Comparison of ENCODE assay signal across 1 cellular context in genomic region chr14:32085182-32085844, GRCh38.
TF ChIP-seq lines count a peak whose summit lies in the region.

No MANE protein-coding gene starts in this region.

TF ChIP-seq in HepG2, 621 proteins besides CTCF, POLR2A, EP300 and RAD21 (continues in another document):
- TF ChIP-seq ZNF34 (CRISPR knock-in tag; IDR thresholded peaks at IDR 0.05; ENCODE audit: borderline replicate concordance), result no peak
- no peak for TF ChIP-seq ERF (CRISPR knock-in tag; IDR thresholded peaks at IDR 0.05)
- no peak for TF ChIP-seq ZNF563 (CRISPR knock-in tag; IDR thresholded peaks at IDR 0.05)
- TF ChIP-seq FOXP4 (CRISPR knock-in tag; IDR thresholded peaks at IDR 0.05), result 0 out of 2 replicates have a peak, but pooled peaks have one; percentile 34
- no peak for TF ChIP-seq TFDP2 (CRISPR knock-in tag; IDR thresholded peaks at IDR 0.05)
- no peak for TF ChIP-seq ZZZ3 (CRISPR knock-in tag; IDR thresholded peaks at IDR 0.05; ENCODE audit: borderline replicate concordance)
- TF ChIP-seq HMG20B (CRISPR knock-in tag; conservative IDR thresholded peaks at IDR 0.05), result no peak
- TF ChIP-seq CEBPG (CRISPR knock-in tag; IDR thresholded peaks at IDR 0.05), result no peak
- TF ChIP-seq HNF1B (CRISPR knock-in tag; IDR thresholded peaks at IDR 0.05), result no peak
- TF ChIP-seq ZNF512 (CRISPR knock-in tag; IDR thresholded peaks at IDR 0.05), result 0 out of 2 replicates have a peak, but pooled peaks have one; percentile 13
- peak; percentile 99 for TF ChIP-seq ZNF770 (CRISPR knock-in tag; IDR thresholded peaks at IDR 0.05)
- no peak for TF ChIP-seq ZNF333 (CRISPR knock-in tag; IDR thresholded peaks at IDR 0.05; ENCODE audit: borderline replicate concordance)
- TF ChIP-seq ZBTB20 (CRISPR knock-in tag; IDR thresholded peaks at IDR 0.05; ENCODE audit: borderline replicate concordance, low read depth), result no peak
- TF ChIP-seq ZMYM2 (CRISPR knock-in tag; IDR thresholded peaks at IDR 0.05), result 0 out of 2 replicates have a peak, but pooled peaks have one; percentile 18
- TF ChIP-seq NFKBIZ (CRISPR knock-in tag; IDR thresholded peaks at IDR 0.05), result no peak
- TF ChIP-seq ZKSCAN8 (CRISPR knock-in tag; IDR thresholded peaks at IDR 0.05; ENCODE audit: borderline replicate concordance), result no peak
- peak; percentile 26; the same call in 1 of the 2 replicates for TF ChIP-seq HNF4A (CRISPR knock-in tag; IDR thresholded peaks at IDR 0.05)
- no peak for TF ChIP-seq SKIL (CRISPR knock-in tag; IDR thresholded peaks at IDR 0.05; ENCODE audit: borderline replicate concordance)
- no peak for TF ChIP-seq ZNF382 (CRISPR knock-in tag; IDR thresholded peaks at IDR 0.05; ENCODE audit: borderline replicate concordance)
- no peak for TF ChIP-seq ZBTB2 (CRISPR knock-in tag; IDR thresholded peaks at IDR 0.05; ENCODE audit: low read depth)
- TF ChIP-seq ZBTB43 (CRISPR knock-in tag; conservative IDR thresholded peaks at IDR 0.05), result peak; percentile 46; the same call in 1 of the 2 replicates
- no peak for TF ChIP-seq SOX13 (IDR thresholded peaks at IDR 0.05)
- TF ChIP-seq SOX13 (CRISPR knock-in tag; conservative IDR thresholded peaks at IDR 0.05 in 1 of 2, IDR thresholded peaks at IDR 0.05 in 1 of 2), result peak in 1 of 2 experiments; percentile 56; a peak in 1 of 4 replicates
- TF ChIP-seq TFE3 (CRISPR knock-in tag; IDR thresholded peaks at IDR 0.05), result no peak
- no peak for TF ChIP-seq ZKSCAN1 (IDR thresholded peaks at IDR 0.05; ENCODE audit: low read length)
- TF ChIP-seq ZNF83 (CRISPR knock-in tag; IDR thresholded peaks at IDR 0.05; ENCODE audit: borderline replicate concordance), result no peak
- TF ChIP-seq FOXA1 (IDR thresholded peaks at IDR 0.05), result peak; percentile 75; the same call in 1 of the 2 replicates
- TF ChIP-seq FOXA1 (CRISPR knock-in tag; IDR thresholded peaks at IDR 0.05), result no peak
- TF ChIP-seq ZFP90 (CRISPR knock-in tag; IDR thresholded peaks at IDR 0.05; ENCODE audit: borderline replicate concordance), result peak; percentile 75; the same call in 1 of the 2 replicates
- peak; percentile 34; the same call in 1 of the 2 replicates for TF ChIP-seq MED1 (CRISPR knock-in tag; IDR thresholded peaks at IDR 0.05)
- TF ChIP-seq ZNF275 (CRISPR knock-in tag; IDR thresholded peaks at IDR 0.05; ENCODE audit: borderline replicate concordance), result no peak
- no peak for TF ChIP-seq NFE2 (CRISPR knock-in tag; IDR thresholded peaks at IDR 0.05)
- no peak for TF ChIP-seq DZIP1 (CRISPR knock-in tag; IDR thresholded peaks at IDR 0.05)
- TF ChIP-seq ZSCAN21 (CRISPR knock-in tag; IDR thresholded peaks at IDR 0.05; ENCODE audit: borderline replicate concordance), result 0 out of 2 replicates have a peak, but pooled peaks have one; percentile 14
- TF ChIP-seq ZNF784 (CRISPR knock-in tag; IDR thresholded peaks at IDR 0.05; ENCODE audit: borderline replicate concordance), result no peak
- TF ChIP-seq ZNF547 (CRISPR knock-in tag; IDR thresholded peaks at IDR 0.05), result 0 out of 2 replicates have a peak, but pooled peaks have one; percentile 32
